8 cellular contexts compared by ENCODE assay signal in the genomic region with DNA sequence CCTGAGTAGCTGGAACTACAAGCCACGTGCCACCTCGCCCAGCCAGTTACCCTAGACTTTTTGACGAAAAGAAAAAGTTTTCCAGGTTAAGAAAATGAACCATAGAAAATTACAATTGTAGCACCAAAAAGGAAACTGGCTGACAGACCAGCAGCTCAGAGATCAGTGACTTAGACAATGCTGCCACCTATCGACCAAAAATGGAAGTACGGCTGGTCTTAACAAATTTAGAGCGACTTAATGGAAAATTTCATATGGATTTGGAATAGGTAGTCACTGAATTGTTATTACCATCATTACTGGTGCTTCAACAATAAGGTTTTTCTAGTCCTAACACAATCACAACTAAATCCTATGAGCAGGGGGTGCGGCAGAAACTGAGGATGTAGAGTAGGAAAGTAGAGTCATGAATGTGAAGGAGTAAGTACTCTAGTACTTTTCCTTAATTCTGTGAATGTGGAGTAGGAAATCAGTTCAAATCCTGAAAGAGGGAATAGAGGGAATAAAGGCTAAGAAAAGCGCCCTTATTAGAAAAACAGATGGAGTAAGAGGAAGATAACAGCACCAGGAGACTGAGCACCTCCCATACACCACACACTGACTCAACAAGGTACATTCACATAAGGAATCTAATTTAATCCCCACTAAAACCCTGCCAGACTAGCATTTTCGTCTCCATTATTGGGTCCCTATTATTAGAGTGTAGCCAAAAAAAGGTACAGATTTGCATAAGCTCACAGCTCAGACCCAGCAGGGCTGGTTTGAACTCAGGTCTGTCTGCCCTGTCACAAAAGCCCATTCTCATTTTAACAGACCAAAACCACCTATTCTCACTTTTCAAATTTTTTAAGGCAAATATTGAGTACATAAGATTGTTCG. TPM values are rescaled to one million over a fixed set of nuclear protein-coding genes. Genes with fewer than 3 reads are reported as not detected.
DNase-seq lines count a peak whose midpoint lies in the region; ATAC-seq and TF ChIP-seq lines count a peak whose summit lies in the region.

No MANE protein-coding gene starts in this region.

- no peak overlapping the region for H3K27ac Mint-ChIP-seq in activated naive CD8-positive, alpha-beta T cell treated with anti-CD3 and anti-CD28 coated beads, Interleukin-2, amount 50 U/mL, for 24 hours

- H3K4me3 ChIP-seq in AG09309 (ENCODE audit: control insufficient read depth, low read depth, low read length) (no peak overlapping the region), left ventricle myocardium inferior (no peak overlapping the region), retinal pigment epithelial cell (ENCODE audit: low read length) (no peak overlapping the region)

- no peak overlapping the region for H3K4me3 Mint-ChIP-seq in activated naive CD8-positive, alpha-beta T cell treated with anti-CD3 and anti-CD28 coated beads, Interleukin-2, amount 50 U/mL, for 24 hours

- H3K27me3 ChIP-seq in left ventricle myocardium inferior (ENCODE audit: low read depth) = peaks cover 31% of the 10 kb centered on the region

- peaks cover 2% of the 10 kb centered on the region for H3K36me3 Mint-ChIP-seq in activated naive CD8-positive, alpha-beta T cell treated with anti-CD3 and anti-CD28 coated beads, Interleukin-2, amount 50 U/mL, for 24 hours (ENCODE audit: low read depth)

- H3K27me3 Mint-ChIP-seq in activated naive CD8-positive, alpha-beta T cell treated with anti-CD3 and anti-CD28 coated beads, Interleukin-2, amount 50 U/mL, for 24 hours = peaks cover 69% of the 10 kb centered on the region

- H3K4me1 Mint-ChIP-seq in activated naive CD8-positive, alpha-beta T cell treated with anti-CD3 and anti-CD28 coated beads, Interleukin-2, amount 50 U/mL, for 24 hours = peaks cover 18% of the 10 kb centered on the region

- no peak for ATAC-seq in activated naive CD8-positive, alpha-beta T cell treated with anti-CD3 and anti-CD28 coated beads, Interleukin-2, amount 50 U/mL, for 24 hours
- ATAC-seq in GM18907 (IDR thresholded peaks at IDR 0.05; ENCODE audit: unreplicated experiment) = no peak

- peaks cover 7% of the 10 kb centered on the region for H3K4me1 ChIP-seq in left ventricle myocardium inferior

- H3K36me3 ChIP-seq in left ventricle myocardium inferior = no peaks in the 10 kb centered on the region

- intact Hi-C loops in left ventricle myocardium inferior (cut with micrococcal nuclease) = loop anchor here (2.0 to 5.0 kb wide), 2 partner anchors 186 to 200 kb away; no protein-coding TSS in a partner anchor

- DNase-seq in AG09309 (ENCODE audit: low read depth) = peak; percentile 39
- peak; percentile 33 for DNase-seq in GM19240 (ENCODE audit: insufficient read length, low spot score)
- peak; percentile 69 for DNase-seq in NCI-H1092 treated with DMSO at 0.1 percent for 48 hours (lab: John Stamatoyannopoulos, UW)
- DNase-seq in SW480 (ENCODE audit: low spot score) = peak; percentile 52
- DNase-seq in activated naive CD8-positive, alpha-beta T cell treated with anti-CD3 and anti-CD28 coated beads, Interleukin-2, amount 50 U/mL, for 24 hours = peak; percentile 78
- DNase-seq in left ventricle myocardium inferior = peak; percentile 22
- DNase-seq in retinal pigment epithelial cell (ENCODE audit: low read depth) = no peak

- no peak overlapping the region for H3K27ac ChIP-seq in left ventricle myocardium inferior (replicated peaks)

- peak; percentile 84 for TF ChIP-seq CTCF in AG09309 (IDR thresholded peaks at IDR 0.05; ENCODE audit: control insufficient read depth, insufficient read depth, low read depth, low read length, missing control alignments)
- TF ChIP-seq CTCF in left ventricle myocardium inferior (IDR thresholded peaks at IDR 0.05; ENCODE audit: borderline replicate concordance) = peak; percentile 95
- peak; percentile 87 for TF ChIP-seq CTCF in retinal pigment epithelial cell (conservative IDR thresholded peaks at IDR 0.05; ENCODE audit: low read depth, low read length)

- H3K9me3 Mint-ChIP-seq in activated naive CD8-positive, alpha-beta T cell treated with anti-CD3 and anti-CD28 coated beads, Interleukin-2, amount 50 U/mL, for 24 hours = no peaks in the 10 kb centered on the region

- no peaks in the 10 kb centered on the region for H3K9me3 ChIP-seq in left ventricle myocardium inferior (replicated peaks)

RNA-seq across cellular contexts. Expression of a gene that starts 37.9 kb away (rescaled TPM):
- total RNA-seq in left ventricle myocardium inferior = 718 TPM

RNA-seq across cellular contexts. Expression of a gene that starts 49.4 kb away (rescaled TPM):
- 1.8 TPM for total RNA-seq in left ventricle myocardium inferior
